In genomic region chr14:24267516-24267915, GRCh38 we compare ENCODE assay signal across 23 cellular contexts. TPM values are rescaled to one million over a fixed set of nuclear protein-coding genes. Genes with fewer than 3 reads are reported as not detected.
A peak's percentile ranks its signal among the peaks of the same experiment; 100 is the strongest.
DNase-seq lines count a peak whose midpoint lies in the region; ATAC-seq, FAIRE-seq and TF ChIP-seq lines count a peak whose summit lies in the region.
"Had no signal": no experiment of that assay in that cellular context is flagged by ENCODE, and none has a peak within 500 bp of the region (broad histone marks: within the 10 kb centered on the region; RNA-seq: fewer than 3 reads in every experiment).

No MANE protein-coding gene starts in this region.

- no peak for TF ChIP-seq POLR2A in HepG2 (IDR thresholded peaks at IDR 0.05; ENCODE audit: insufficient read depth in 1 of 2, low read depth in 2 of 2, low read length in 2 of 2)

- no peaks in the 10 kb centered on the region for H4K20me1 ChIP-seq in HepG2 (ENCODE audit: insufficient read depth, low read length)

- no peaks in the 10 kb centered on the region for H3K27me3 Mint-ChIP-seq in natural killer cell (ENCODE audit: low read depth in 2 of 2)
- no peaks in the 10 kb centered on the region for H3K27me3 Mint-ChIP-seq in natural killer cell treated with Interleukin-12 subunit alpha and Interleukin-12 subunit beta and Interleukin-15 and Interleukin-18, amount 100 ng/mL, for 72 hours

- WGBS in HepG2 (ENCODE audit: low lambda C conversion rate): 94% methylated on average over 9 of the region's 9 CpGs

- peaks cover 18% of the 10 kb centered on the region for H3K4me1 ChIP-seq in HepG2 (ENCODE audit: insufficient read depth, low read length)

- no peak for TF ChIP-seq RAD21 in HepG2 (CRISPR knock-in tag; IDR thresholded peaks at IDR 0.05)

- intact Hi-C loops in natural killer cell (cut with micrococcal nuclease) (no loop called here), HepG2 (cut with micrococcal nuclease; ENCODE audit: unreplicated experiment) (no loop called here)

- no peak for DNase-seq in natural killer cell
- no peak for DNase-seq in natural killer cell treated with Interleukin-12 subunit alpha and Interleukin-12 subunit beta and Interleukin-15 and Interleukin-18, amount 100 ng/mL, for 72 hours (ENCODE audit: low spot score)
- DNase-seq in HepG2 (ENCODE audit: low spot score): no peak
- DNase-seq in cortex of kidney (lab: John Stamatoyannopoulos, UW): no peak
- no peak for DNase-seq in NCI-H748 treated with DMSO at 0.1 percent for 48 hours (lab: John Stamatoyannopoulos, UW)
- DNase-seq: AML-193, C1 segment of cervical spinal cord, DMS53, EL, GF-D8, Karpas-422, MV-4-11, NCI-H1105 treated with DMSO at 0.1 percent for 48 hours, NCI-H2081, NCI-H2171, NCI-H345, NCI-H524 treated with DMSO at 0.1 percent for 48 hours, Peyer's patch had no signal

- H3K27me3 ChIP-seq in HepG2 (ENCODE audit: control insufficient read depth in 1 of 2, insufficient read depth in 2 of 2, low read length in 2 of 2): no peaks in the 10 kb centered on the region; a peak in 1 of 5 replicates
- H3K27me3 ChIP-seq: Peyer's patch, SJSA1 had no signal

- TF ChIP-seq EP300 in HepG2 (IDR thresholded peaks at IDR 0.05; ENCODE audit: low read depth in 2 of 2, low read length in 2 of 2) (no peak), HepG2 (CRISPR knock-in tag; IDR thresholded peaks at IDR 0.05; ENCODE audit: borderline replicate concordance) (no peak)

- H3K36me3 Mint-ChIP-seq in natural killer cell: peaks cover 11% of the 10 kb centered on the region
- no peaks in the 10 kb centered on the region for H3K36me3 Mint-ChIP-seq in natural killer cell treated with Interleukin-12 subunit alpha and Interleukin-12 subunit beta and Interleukin-15 and Interleukin-18, amount 100 ng/mL, for 72 hours

- H3K4me2 ChIP-seq in HepG2 (ENCODE audit: low read depth, low read length): no peak overlapping the region

- no peak overlapping the region for H3K27ac ChIP-seq in HepG2 (ENCODE audit: extremely low read length, insufficient read depth, low read length)
- H3K27ac ChIP-seq: Peyer's patch, SJSA1 had no signal

- peak overlapping the region; percentile 3 for H3K4me3 Mint-ChIP-seq in natural killer cell
- H3K4me3 Mint-ChIP-seq in natural killer cell treated with Interleukin-12 subunit alpha and Interleukin-12 subunit beta and Interleukin-15 and Interleukin-18, amount 100 ng/mL, for 72 hours: no peak overlapping the region

- H3K9ac ChIP-seq in HepG2 (ENCODE audit: insufficient read depth, low read depth, low read length): no peak overlapping the region

- ATAC-seq in natural killer cell (no peak), HepG2 (no peak), GM21515 (IDR thresholded peaks at IDR 0.05; ENCODE audit: unreplicated experiment) (no peak)
- ATAC-seq in natural killer cell treated with Interleukin-12 subunit alpha and Interleukin-12 subunit beta and Interleukin-15 and Interleukin-18, amount 100 ng/mL, for 72 hours: no peak
- ATAC-seq: Right ventricle myocardium inferior had no signal

- POLR2A ChIA-PET in HepG2 (lab: Yijun Ruan, JAX): interaction anchor here (6.1 to 16.5 kb wide), 2 partner anchors 11 to 27 kb away, joined by 254 to 435 read pairs; partner anchors contain the start of genes TGM1 and TINF2

- no TSS peak for BruUV-seq in HepG2 (replicated peaks; lab: Mats Ljungman, UMichigan)

- no peaks in the 10 kb centered on the region for H3K9me3 ChIP-seq in HepG2 (ENCODE audit: low read length)
- H3K9me3 ChIP-seq: Peyer's patch, SJSA1 had no signal

- TF ChIP-seq CTCF in natural killer cell (IDR thresholded peaks at IDR 0.05) (no peak), HepG2 (CRISPR knock-in tag; IDR thresholded peaks at IDR 0.05) (no peak)

- no peak overlapping the region for H3K4me3 ChIP-seq in HepG2 (replicated peaks in 1 of 3; ENCODE audit: insufficient read depth in 1 of 3, low read depth in 2 of 3, low read length in 3 of 3)
- H3K4me3 ChIP-seq: Peyer's patch, SJSA1 had no signal

- CTCF ChIA-PET in HepG2 (lab: Yijun Ruan, JAX; ENCODE audit: low intra/inter-chr PET ratio, low total read pairs): no interaction called here

- H3K27ac Mint-ChIP-seq in natural killer cell: peak overlapping the region in 1 of 2 donors; percentile 6
- no peak overlapping the region for H3K27ac Mint-ChIP-seq in natural killer cell treated with Interleukin-12 subunit alpha and Interleukin-12 subunit beta and Interleukin-15 and Interleukin-18, amount 100 ng/mL, for 72 hours

- no peak for FAIRE-seq in HepG2 (lab: Jason Lieb, UNC)
- FAIRE-seq: D721Med, H54 had no signal

- no peak overlapping the region for H2AFZ ChIP-seq in HepG2 (ENCODE audit: low read length)

- H3K9me3 Mint-ChIP-seq in natural killer cell: no peaks in the 10 kb centered on the region
- no peaks in the 10 kb centered on the region for H3K9me3 Mint-ChIP-seq in natural killer cell treated with Interleukin-12 subunit alpha and Interleukin-12 subunit beta and Interleukin-15 and Interleukin-18, amount 100 ng/mL, for 72 hours

- peaks cover 20 to 24% of the 10 kb centered on the region in 2 donors for H3K4me1 Mint-ChIP-seq in natural killer cell
- H3K4me1 Mint-ChIP-seq in natural killer cell treated with Interleukin-12 subunit alpha and Interleukin-12 subunit beta and Interleukin-15 and Interleukin-18, amount 100 ng/mL, for 72 hours (ENCODE audit: low read depth in 2 of 2): peaks cover 21 to 27% of the 10 kb centered on the region in 2 donors

- H3K79me2 ChIP-seq in HepG2 (ENCODE audit: insufficient read depth, low read length): peaks cover 4% of the 10 kb centered on the region

- in situ Hi-C loops in HepG2 (cut with HindIII; ENCODE audit: extremely low pct_ligation_motif_present, low pct_unique_long_range_greater_than_20kb): no loop called here

- H3K36me3 ChIP-seq in HepG2 (replicated peaks in 1 of 2; ENCODE audit: control insufficient read depth in 1 of 2, insufficient read depth in 2 of 2, low read length in 2 of 2): peaks cover 19 to 38% of the 10 kb centered on the region in 2 experiments; a peak in 4 of 5 replicates

RNA-seq across cellular contexts. Expression of gene RABGGTA, which starts 3.9 kb away (rescaled TPM):
- total RNA-seq in natural killer cell (10 to 100 TPM; 72.9 to 95.1 (median 88.5) TPM), HepG2 (2016; rRNA removed; fragmentation: Illumina TruSeq; extraction: Trizol) (31.2 and 57.9 TPM in 2 replicates)
- 10 to 100 TPM; 37.6 to 47.5 TPM for total RNA-seq in natural killer cell treated with Interleukin-12 subunit alpha and Interleukin-12 subunit beta and Interleukin-15 and Interleukin-18, amount 100 ng/mL, for 72 hours
- total RNA-seq in HepG2 (2016; cell fraction: cytosol; rRNA removed; fragmentation: Illumina TruSeq; extraction: Trizol; ENCODE audit: low read depth): 53.1 and 55.5 TPM in 2 replicates
- 28.7 and 55.2 TPM in 2 replicates for total RNA-seq in HepG2 (2016; cell fraction: insoluble cytoplasmic fraction; rRNA removed; fragmentation: Illumina TruSeq; extraction: Trizol)
- total RNA-seq in HepG2 (2016; cell fraction: membrane; rRNA removed; fragmentation: Illumina TruSeq; extraction: Trizol): 39.6 and 50.8 TPM in 2 replicates
- total RNA-seq in HepG2 (2016; cell fraction: nucleus; rRNA removed; fragmentation: Illumina TruSeq; extraction: Trizol): 73.3 and 76.1 TPM in 2 replicates
- 90.8 and 111 TPM in 2 replicates for polyA plus RNA-seq in HepG2 (2011; rRNA removed)
- 39.6 and 61.4 TPM in 2 replicates for polyA plus RNA-seq in HepG2 (2011; cell fraction: cytosol; rRNA removed)
- polyA plus RNA-seq in HepG2 (2011; cell fraction: nucleus; rRNA removed): 727 and 889 TPM in 2 replicates
- 57.8 and 65.9 TPM in 2 replicates for polyA plus RNA-seq in HepG2 (2012)
- polyA plus RNA-seq in HepG2 (2016; cell fraction: cytosol; fragmentation: Illumina TruSeq; extraction: Trizol; ENCODE audit: low read depth): 23.3 and 25.5 TPM in 2 replicates
- 26.2 and 35.5 TPM in 2 replicates for polyA plus RNA-seq in HepG2 (2016; cell fraction: insoluble cytoplasmic fraction; fragmentation: Illumina TruSeq; extraction: Trizol; ENCODE audit: low read depth)
- polyA plus RNA-seq in HepG2 (2016; cell fraction: membrane; fragmentation: Illumina TruSeq; extraction: Trizol; ENCODE audit: low read depth): 26.4 and 35.2 TPM in 2 replicates
- polyA plus RNA-seq in HepG2 (2016; cell fraction: nucleus; fragmentation: Illumina TruSeq; extraction: Trizol; ENCODE audit: insufficient read depth, low read depth): 187 and 194 TPM in 2 replicates
- 110 and 204 TPM in 2 replicates for polyA minus RNA-seq in HepG2 (2011; rRNA and poly(A)+ RNA removed; ENCODE audit: low replicate concordance)
- 28.8 and 31.7 TPM in 2 replicates for polyA minus RNA-seq in HepG2 (2011; cell fraction: cytosol; rRNA and poly(A)+ RNA removed)
- polyA minus RNA-seq in HepG2 (2011; cell fraction: nucleus; rRNA and poly(A)+ RNA removed): 149 and 154 TPM in 2 replicates

RNA-seq across cellular contexts. Expression of gene TGM1, which starts 4.5 kb away (rescaled TPM):
- total RNA-seq in natural killer cell: 1 to 10 TPM; 1.7 to 4.9 (median 4.7) TPM
- total RNA-seq in natural killer cell treated with Interleukin-12 subunit alpha and Interleukin-12 subunit beta and Interleukin-15 and Interleukin-18, amount 100 ng/mL, for 72 hours: 1 to 10 TPM; 2.5 to 8.7 TPM
- total RNA-seq in HepG2 (2016; rRNA removed; fragmentation: Illumina TruSeq; extraction: Trizol): 1.9 and 3.2 TPM in 2 replicates
- total RNA-seq in HepG2 (2016; cell fraction: cytosol; rRNA removed; fragmentation: Illumina TruSeq; extraction: Trizol; ENCODE audit: low read depth): 2.0 and 2.8 TPM in 2 replicates
- total RNA-seq in HepG2 (2016; cell fraction: insoluble cytoplasmic fraction; rRNA removed; fragmentation: Illumina TruSeq; extraction: Trizol): 0.86 and 4.5 TPM in 2 replicates
- 2.8 and 3.2 TPM in 2 replicates for total RNA-seq in HepG2 (2016; cell fraction: membrane; rRNA removed; fragmentation: Illumina TruSeq; extraction: Trizol)
- total RNA-seq in HepG2 (2016; cell fraction: nucleus; rRNA removed; fragmentation: Illumina TruSeq; extraction: Trizol): 5.9 and 9.4 TPM in 2 replicates
- polyA plus RNA-seq in HepG2 (2011; rRNA removed): 9.5 and 10.6 TPM in 2 replicates
- polyA plus RNA-seq in HepG2 (2011; cell fraction: cytosol; rRNA removed): 2.8 and 4.4 TPM in 2 replicates
- 70.4 and 118 TPM in 2 replicates for polyA plus RNA-seq in HepG2 (2011; cell fraction: nucleus; rRNA removed)
- polyA plus RNA-seq in HepG2 (2012): 5.0 and 6.8 TPM in 2 replicates
- polyA plus RNA-seq in HepG2 (2016; cell fraction: cytosol; fragmentation: Illumina TruSeq; extraction: Trizol; ENCODE audit: low read depth): 1.5 and 2.0 TPM in 2 replicates
- 1.4 and 1.7 TPM in 2 replicates for polyA plus RNA-seq in HepG2 (2016; cell fraction: insoluble cytoplasmic fraction; fragmentation: Illumina TruSeq; extraction: Trizol; ENCODE audit: low read depth)
- 1.9 and 2.6 TPM in 2 replicates for polyA plus RNA-seq in HepG2 (2016; cell fraction: membrane; fragmentation: Illumina TruSeq; extraction: Trizol; ENCODE audit: low read depth)
- 19.1 and 23.5 TPM in 2 replicates for polyA plus RNA-seq in HepG2 (2016; cell fraction: nucleus; fragmentation: Illumina TruSeq; extraction: Trizol; ENCODE audit: insufficient read depth, low read depth)
- 10.5 and 15.8 TPM in 2 replicates for polyA minus RNA-seq in HepG2 (2011; rRNA and poly(A)+ RNA removed; ENCODE audit: low replicate concordance)
- 1.6 TPM in 1 of 2 replicates, not detected in the other for polyA minus RNA-seq in HepG2 (2011; cell fraction: cytosol; rRNA and poly(A)+ RNA removed)
- polyA minus RNA-seq in HepG2 (2011; cell fraction: nucleus; rRNA and poly(A)+ RNA removed): 19.0 and 26.3 TPM in 2 replicates

RNA-seq across cellular contexts. Expression of gene TINF2, which starts 25.1 kb away (rescaled TPM):
- total RNA-seq in natural killer cell: 100 to 1,000 TPM; 158 to 269 (median 176) TPM
- total RNA-seq in natural killer cell treated with Interleukin-12 subunit alpha and Interleukin-12 subunit beta and Interleukin-15 and Interleukin-18, amount 100 ng/mL, for 72 hours: 100 to 1,000 TPM in 1 of 2 donors, 10 to 100 TPM in 1; 77.7 to 103 TPM
- 73.5 and 73.7 TPM in 2 replicates for total RNA-seq in HepG2 (2016; rRNA removed; fragmentation: Illumina TruSeq; extraction: Trizol)
- total RNA-seq in HepG2 (2016; cell fraction: cytosol; rRNA removed; fragmentation: Illumina TruSeq; extraction: Trizol; ENCODE audit: low read depth): 13.7 and 18.4 TPM in 2 replicates
- 68.8 and 73.9 TPM in 2 replicates for total RNA-seq in HepG2 (2016; cell fraction: insoluble cytoplasmic fraction; rRNA removed; fragmentation: Illumina TruSeq; extraction: Trizol)
- total RNA-seq in HepG2 (2016; cell fraction: membrane; rRNA removed; fragmentation: Illumina TruSeq; extraction: Trizol): 41.9 and 48.5 TPM in 2 replicates
- total RNA-seq in HepG2 (2016; cell fraction: nucleus; rRNA removed; fragmentation: Illumina TruSeq; extraction: Trizol): 48.8 and 53.9 TPM in 2 replicates
- polyA plus RNA-seq in HepG2 (2011; rRNA removed): 52.0 and 59.8 TPM in 2 replicates
- polyA plus RNA-seq in HepG2 (2011; cell fraction: cytosol; rRNA removed): 32.2 and 34.7 TPM in 2 replicates
- 73.2 and 83.2 TPM in 2 replicates for polyA plus RNA-seq in HepG2 (2011; cell fraction: nucleus; rRNA removed)
- 36.1 and 60.0 TPM in 2 replicates for polyA plus RNA-seq in HepG2 (2012)
- 10.3 and 11.1 TPM in 2 replicates for polyA plus RNA-seq in HepG2 (2016; cell fraction: cytosol; fragmentation: Illumina TruSeq; extraction: Trizol; ENCODE audit: low read depth)
- 65.8 and 69.3 TPM in 2 replicates for polyA plus RNA-seq in HepG2 (2016; cell fraction: insoluble cytoplasmic fraction; fragmentation: Illumina TruSeq; extraction: Trizol; ENCODE audit: low read depth)
- polyA plus RNA-seq in HepG2 (2016; cell fraction: membrane; fragmentation: Illumina TruSeq; extraction: Trizol; ENCODE audit: low read depth): 26.7 and 30.0 TPM in 2 replicates
- polyA plus RNA-seq in HepG2 (2016; cell fraction: nucleus; fragmentation: Illumina TruSeq; extraction: Trizol; ENCODE audit: insufficient read depth, low read depth): 53.3 and 55.1 TPM in 2 replicates
- polyA minus RNA-seq in HepG2 (2011; rRNA and poly(A)+ RNA removed; ENCODE audit: low replicate concordance): 36.9 and 44.7 TPM in 2 replicates
- 25.1 and 30.9 TPM in 2 replicates for polyA minus RNA-seq in HepG2 (2011; cell fraction: cytosol; rRNA and poly(A)+ RNA removed)
- polyA minus RNA-seq in HepG2 (2011; cell fraction: nucleus; rRNA and poly(A)+ RNA removed): 82.3 and 93.4 TPM in 2 replicates

RNA-seq across cellular contexts. Expression of gene DHRS1, which starts 32.1 kb away (rescaled TPM):
- total RNA-seq in natural killer cell: 10 to 100 TPM; 39.8 to 59.0 (median 43.3) TPM
- total RNA-seq in natural killer cell treated with Interleukin-12 subunit alpha and Interleukin-12 subunit beta and Interleukin-15 and Interleukin-18, amount 100 ng/mL, for 72 hours: 10 to 100 TPM; 15.6 to 17.4 TPM
- 46.3 and 60.8 TPM in 2 replicates for total RNA-seq in HepG2 (2016; rRNA removed; fragmentation: Illumina TruSeq; extraction: Trizol)
- total RNA-seq in HepG2 (2016; cell fraction: cytosol; rRNA removed; fragmentation: Illumina TruSeq; extraction: Trizol; ENCODE audit: low read depth): 11.6 and 11.9 TPM in 2 replicates
- 42.0 and 55.8 TPM in 2 replicates for total RNA-seq in HepG2 (2016; cell fraction: insoluble cytoplasmic fraction; rRNA removed; fragmentation: Illumina TruSeq; extraction: Trizol)
- 12.0 and 12.3 TPM in 2 replicates for total RNA-seq in HepG2 (2016; cell fraction: membrane; rRNA removed; fragmentation: Illumina TruSeq; extraction: Trizol)
- 49.1 and 52.1 TPM in 2 replicates for total RNA-seq in HepG2 (2016; cell fraction: nucleus; rRNA removed; fragmentation: Illumina TruSeq; extraction: Trizol)
- 49.8 and 52.2 TPM in 2 replicates for polyA plus RNA-seq in HepG2 (2011; rRNA removed)
- polyA plus RNA-seq in HepG2 (2011; cell fraction: cytosol; rRNA removed): 67.8 and 85.2 TPM in 2 replicates
- polyA plus RNA-seq in HepG2 (2011; cell fraction: nucleus; rRNA removed): 332 and 353 TPM in 2 replicates
- polyA plus RNA-seq in HepG2 (2012): 61.8 and 63.4 TPM in 2 replicates
- polyA plus RNA-seq in HepG2 (2016; cell fraction: cytosol; fragmentation: Illumina TruSeq; extraction: Trizol; ENCODE audit: low read depth): 5.3 and 7.0 TPM in 2 replicates
- polyA plus RNA-seq in HepG2 (2016; cell fraction: insoluble cytoplasmic fraction; fragmentation: Illumina TruSeq; extraction: Trizol; ENCODE audit: low read depth): 57.6 and 62.6 TPM in 2 replicates
- polyA plus RNA-seq in HepG2 (2016; cell fraction: membrane; fragmentation: Illumina TruSeq; extraction: Trizol; ENCODE audit: low read depth): 8.9 and 12.3 TPM in 2 replicates
- polyA plus RNA-seq in HepG2 (2016; cell fraction: nucleus; fragmentation: Illumina TruSeq; extraction: Trizol; ENCODE audit: insufficient read depth, low read depth): 109 and 114 TPM in 2 replicates
- polyA minus RNA-seq in HepG2 (2011; rRNA and poly(A)+ RNA removed; ENCODE audit: low replicate concordance): 61.8 and 172 TPM in 2 replicates
- polyA minus RNA-seq in HepG2 (2011; cell fraction: cytosol; rRNA and poly(A)+ RNA removed): 39.8 and 45.8 TPM in 2 replicates
- 57.2 and 59.4 TPM in 2 replicates for polyA minus RNA-seq in HepG2 (2011; cell fraction: nucleus; rRNA and poly(A)+ RNA removed)

RNA-seq across cellular contexts. Expression of gene NOP9, which starts 32.1 kb away (rescaled TPM):
- total RNA-seq in natural killer cell (10 to 100 TPM; 34.9 to 47.8 (median 39.2) TPM), HepG2 (2016; rRNA removed; fragmentation: Illumina TruSeq; extraction: Trizol) (61.6 and 64.5 TPM in 2 replicates)
- total RNA-seq in natural killer cell treated with Interleukin-12 subunit alpha and Interleukin-12 subunit beta and Interleukin-15 and Interleukin-18, amount 100 ng/mL, for 72 hours: 10 to 100 TPM; 38.5 to 59.0 TPM
- total RNA-seq in HepG2 (2016; cell fraction: cytosol; rRNA removed; fragmentation: Illumina TruSeq; extraction: Trizol; ENCODE audit: low read depth): 2.7 and 3.4 TPM in 2 replicates
- 58.5 and 62.7 TPM in 2 replicates for total RNA-seq in HepG2 (2016; cell fraction: insoluble cytoplasmic fraction; rRNA removed; fragmentation: Illumina TruSeq; extraction: Trizol)
- 11.3 and 12.5 TPM in 2 replicates for total RNA-seq in HepG2 (2016; cell fraction: membrane; rRNA removed; fragmentation: Illumina TruSeq; extraction: Trizol)
- total RNA-seq in HepG2 (2016; cell fraction: nucleus; rRNA removed; fragmentation: Illumina TruSeq; extraction: Trizol): 38.6 and 43.3 TPM in 2 replicates
- polyA plus RNA-seq in HepG2 (2011; rRNA removed): 24.5 and 33.8 TPM in 2 replicates
- polyA plus RNA-seq in HepG2 (2011; cell fraction: cytosol; rRNA removed): 19.8 and 21.2 TPM in 2 replicates
- polyA plus RNA-seq in HepG2 (2011; cell fraction: nucleus; rRNA removed): 82.1 and 94.5 TPM in 2 replicates
- 28.7 and 29.6 TPM in 2 replicates for polyA plus RNA-seq in HepG2 (2012)
- polyA plus RNA-seq in HepG2 (2016; cell fraction: cytosol; fragmentation: Illumina TruSeq; extraction: Trizol; ENCODE audit: low read depth): 1.9 and 2.1 TPM in 2 replicates
- polyA plus RNA-seq in HepG2 (2016; cell fraction: insoluble cytoplasmic fraction; fragmentation: Illumina TruSeq; extraction: Trizol; ENCODE audit: low read depth): 38.5 and 40.4 TPM in 2 replicates
- 3.8 and 5.1 TPM in 2 replicates for polyA plus RNA-seq in HepG2 (2016; cell fraction: membrane; fragmentation: Illumina TruSeq; extraction: Trizol; ENCODE audit: low read depth)
- polyA plus RNA-seq in HepG2 (2016; cell fraction: nucleus; fragmentation: Illumina TruSeq; extraction: Trizol; ENCODE audit: insufficient read depth, low read depth): 39.2 and 41.4 TPM in 2 replicates
- 80.1 and 104 TPM in 2 replicates for polyA minus RNA-seq in HepG2 (2011; rRNA and poly(A)+ RNA removed; ENCODE audit: low replicate concordance)
- polyA minus RNA-seq in HepG2 (2011; cell fraction: cytosol; rRNA and poly(A)+ RNA removed): 32.3 and 42.1 TPM in 2 replicates
- 65.5 and 77.8 TPM in 2 replicates for polyA minus RNA-seq in HepG2 (2011; cell fraction: nucleus; rRNA and poly(A)+ RNA removed)
